Comparison of ENCODE assay signal across 1 cellular context in genomic region chr7:44618045-44618444, GRCh38.
TF ChIP-seq lines count a peak whose summit lies in the region.

No MANE protein-coding gene starts in this region.

TF ChIP-seq in HCT116, 20 proteins besides CTCF, POLR2A, EP300 and RAD21 (continued from another document):
- TF ChIP-seq ZBTB33 (IDR thresholded peaks at IDR 0.05; ENCODE audit: extremely low read depth, insufficient replicate concordance, low read length): no peak
- TF ChIP-seq SP1 (IDR thresholded peaks at IDR 0.05; ENCODE audit: low read depth): no peak
- TF ChIP-seq EZH2 (IDR thresholded peaks at IDR 0.05): no peak
